1 cellular context compared by ENCODE assay signal in genomic region chr1:202616355-202616910, GRCh38.
TF ChIP-seq lines count a peak whose summit lies in the region.

No MANE protein-coding gene starts in this region.

TF ChIP-seq in HEK293, 187 proteins besides CTCF, POLR2A, EP300 and RAD21 (continued from another document):
- TF ChIP-seq ZSCAN5A (tag by site-specific recombination; IDR thresholded peaks at IDR 0.05) (no peak), ZNF654 (tag by site-specific recombination; IDR thresholded peaks at IDR 0.05; ENCODE audit: low read depth) (no peak), ZNF174 (tag by site-specific recombination; IDR thresholded peaks at IDR 0.05) (no peak), ZNF518A (tag by site-specific recombination; conservative IDR thresholded peaks at IDR 0.05; ENCODE audit: low read depth) (no peak), ZSCAN4 (tag by site-specific recombination; IDR thresholded peaks at IDR 0.05) (peak; percentile 85), ZNF580 (tag by site-specific recombination; IDR thresholded peaks at IDR 0.05) (no peak)
